ENCODE assay signal across 8 cellular contexts in genomic region chr21:43361493-43362296, GRCh38.
DNase-seq lines count a peak whose midpoint lies in the region; ATAC-seq and TF ChIP-seq lines count a peak whose summit lies in the region.

No MANE protein-coding gene starts in this region.

- H3K4me2 ChIP-seq in OCI-LY1 (ENCODE audit: low read length) = peak overlapping the region; percentile 57

- H3K9me3 ChIP-seq in OCI-LY1 (ENCODE audit: low read length) (no peaks in the 10 kb centered on the region), adrenal gland (replicated peaks in 1 of 3) (no peaks in the 10 kb centered on the region)

- H3K27me3 ChIP-seq in OCI-LY1 (ENCODE audit: insufficient read depth, low read length) = no peaks in the 10 kb centered on the region
- no peaks in the 10 kb centered on the region for H3K27me3 ChIP-seq in adrenal gland

- H3F3A ChIP-seq in OCI-LY1 (ENCODE audit: insufficient read depth, low read length) = no peaks in the 10 kb centered on the region

- H3K27ac ChIP-seq in OCI-LY1 (ENCODE audit: low read depth, low read length, poor library complexity, severe bottlenecking) (peak overlapping the region; percentile 80), adrenal gland (peak overlapping the region in 4 of 5 donors; percentile 37 to 90 (median 70))

- H3K9ac ChIP-seq in OCI-LY1 (ENCODE audit: low read length) = peak overlapping the region; percentile 55; the same call in 1 of the 2 replicates

- no peaks in the 10 kb centered on the region for H3K79me2 ChIP-seq in OCI-LY1 (ENCODE audit: insufficient read depth, low read length)

- no peaks in the 10 kb centered on the region for H3K36me3 ChIP-seq in OCI-LY1 (ENCODE audit: insufficient read depth, low read length)
- no peaks in the 10 kb centered on the region for H3K36me3 ChIP-seq in adrenal gland (replicated peaks in 1 of 2)

- peak in 1 of 2 donors; percentile 21 for TF ChIP-seq POLR2A in adrenal gland (IDR thresholded peaks at IDR 0.05)

- H4K20me1 ChIP-seq in OCI-LY1 (ENCODE audit: insufficient read depth, low read length) = no peaks in the 10 kb centered on the region

- H3K4me1 ChIP-seq in OCI-LY1 (ENCODE audit: insufficient read depth, low read length, severe bottlenecking) (peaks cover 46% of the 10 kb centered on the region), adrenal gland (replicated peaks in 1 of 2) (no peaks in the 10 kb centered on the region)

- ATAC-seq in GM21367 (IDR thresholded peaks at IDR 0.05; ENCODE audit: unreplicated experiment) = peak; percentile 45
- ATAC-seq in left lobe of liver = peak; percentile 61
- peak; percentile 34 for ATAC-seq in stimulated activated naive CD8-positive, alpha-beta T cell treated with anti-CD3 and anti-CD28 coated beads, Interleukin-15, Interleukin-2, amounts not matched to agents 100 U/mL and 50 U/mL, for 24 hours
- no peak for ATAC-seq in GM19397 (IDR thresholded peaks at IDR 0.05; ENCODE audit: unreplicated experiment)

- DNase-seq in AG20443 (ENCODE audit: low spot score) (peak; percentile 59), adrenal gland (peak in 4 of 7 donors; percentile 45 to 87 (median 57)), left lobe of liver (ENCODE audit: low spot score) (no peak), A172 (ENCODE audit: low spot score) (no peak)
- peak; percentile 27 for DNase-seq in stimulated activated naive CD8-positive, alpha-beta T cell treated with anti-CD3 and anti-CD28 coated beads, Interleukin-15, Interleukin-2, amounts not matched to agents 100 U/mL and 50 U/mL, for 24 hours

- intact Hi-C loops in adrenal gland (cut with DNase I) = no loop called here

- H3K9me2 ChIP-seq in OCI-LY1 (ENCODE audit: low read depth, low read length) = no peaks in the 10 kb centered on the region

- 47 to 66% (median 61%) methylated on average over 30 to 35 of the region's 35 CpGs for WGBS in adrenal gland, 4 donors

- TF ChIP-seq CTCF in OCI-LY1 (IDR thresholded peaks at IDR 0.05; ENCODE audit: low read length) (no peak), adrenal gland (IDR thresholded peaks at IDR 0.05) (no peak)

- H3K4me3 ChIP-seq in OCI-LY1 (ENCODE audit: low read depth, low read length, poor library complexity, severe bottlenecking) = peak overlapping the region; percentile 49
- no peak overlapping the region for H3K4me3 ChIP-seq in adrenal gland

- H2AFZ ChIP-seq in OCI-LY1 (ENCODE audit: low read length) = no peak overlapping the region

Comparison
In these comparisons a context has a peak if more than half of its experiments do, and no peak if none do; other contexts are left out.
1. DNase-seq: peak in AG20443 (single experiment), adrenal gland (4 of 7) and stimulated activated naive CD8-positive, alpha-beta T cell treated with anti-CD3 and anti-CD28 coated beads, Interleukin-15, Interleukin-2, amounts not matched to agents 100 U/mL and 50 U/mL, for 24 hours (single experiment); none in left lobe of liver (single experiment) and A172 (single experiment).